In the genomic region with DNA sequence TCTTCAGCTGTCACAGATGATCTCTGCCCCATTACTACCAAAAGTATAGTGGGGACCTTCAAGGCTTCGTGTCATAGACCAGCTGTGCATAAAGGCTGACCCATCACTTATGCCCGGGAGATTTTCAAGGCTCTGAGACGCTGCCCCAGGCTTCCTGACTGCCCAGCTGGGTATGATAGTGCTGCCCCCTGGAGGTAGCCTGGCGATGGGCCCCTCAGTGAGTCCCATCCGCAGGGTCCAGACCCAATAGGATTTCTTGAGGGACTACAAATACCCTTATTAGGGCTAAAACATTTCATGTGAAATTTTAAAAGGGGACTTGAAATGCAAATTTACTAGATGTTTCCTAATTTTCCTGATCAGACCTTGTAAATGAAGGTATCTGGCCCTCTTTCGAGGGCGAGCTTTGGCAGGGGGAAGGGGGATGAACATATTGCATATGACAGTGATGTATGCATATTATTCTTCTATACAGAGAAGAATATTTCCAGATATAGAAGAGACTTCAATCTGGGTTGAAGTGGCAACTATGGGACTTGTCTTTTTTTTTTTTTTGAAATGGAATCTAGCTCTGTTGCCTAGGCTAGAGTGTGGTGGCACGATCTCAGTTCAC, we compare ENCODE assay signal across 8 cellular contexts. TPM values are rescaled to one million over a fixed set of nuclear protein-coding genes. Genes with fewer than 3 reads are reported as not detected.
DNase-seq lines count a peak whose midpoint lies in the region; ATAC-seq and TF ChIP-seq lines count a peak whose summit lies in the region.

No MANE protein-coding gene starts in this region.

- H3K4me3 ChIP-seq in AG09309 (ENCODE audit: control insufficient read depth, low read depth, low read length), result no peak overlapping the region
- no peak overlapping the region for H3K4me3 ChIP-seq in neutrophil (ENCODE audit: low read depth in 1 of 2, low read length in 1 of 2)

- peaks cover 2% of the 10 kb centered on the region; the same call in 1 of the 2 replicates for H3K4me1 Mint-ChIP-seq in WTC11
- no peaks in the 10 kb centered on the region for H3K4me1 Mint-ChIP-seq in chondrocyte (ENCODE audit: low read depth)

- H3K4me1 ChIP-seq in neutrophil (ENCODE audit: control insufficient read depth in 1 of 2, insufficient read depth in 1 of 2, low read depth in 1 of 2, low read length in 1 of 2), result no peaks in the 10 kb centered on the region

- peak; percentile 63 for ATAC-seq in WTC11
- ATAC-seq in HG02938 (IDR thresholded peaks at IDR 0.05; ENCODE audit: unreplicated experiment), result no peak
- no peak for ATAC-seq in GM19035 (IDR thresholded peaks at IDR 0.05; ENCODE audit: unreplicated experiment)

- CTCF ChIA-PET in HEK293T (lab: Yijun Ruan, JAX) (interaction anchor here (0.6 to 2.1 kb wide), 12 partner anchors 9 to 453 kb away, joined by 3 to 11 read pairs (median 3); partner anchors contain the start of gene PIGR), WTC11 (lab: Charles Lee) (interaction anchor here (0.8 to 4.1 kb wide), 11 partner anchors 8 to 302 kb away, joined by 3 to 53 read pairs (median 9); partner anchors contain the start of gene FCMR)

- TF ChIP-seq CTCF in AG09309 (IDR thresholded peaks at IDR 0.05; ENCODE audit: control insufficient read depth, insufficient read depth, low read depth, low read length, missing control alignments) (peak; percentile 54), WTC11 (IDR thresholded peaks at IDR 0.05) (peak; percentile 64), chondrocyte (IDR thresholded peaks at IDR 0.05) (peak; percentile 64), neutrophil (IDR thresholded peaks at IDR 0.05) (peak; percentile 70)

- no peaks in the 10 kb centered on the region; the same call in 1 of the 2 replicates for H3K27me3 Mint-ChIP-seq in WTC11 (ENCODE audit: low read depth)
- H3K27me3 Mint-ChIP-seq in chondrocyte (ENCODE audit: low read depth), result peaks cover 4% of the 10 kb centered on the region

- peaks cover 10% of the 10 kb centered on the region for H3K27me3 ChIP-seq in neutrophil

- H3K9me3 Mint-ChIP-seq in WTC11 (no peaks in the 10 kb centered on the region), chondrocyte (ENCODE audit: low read depth) (no peaks in the 10 kb centered on the region)

- H3K36me3 ChIP-seq in neutrophil, result no peaks in the 10 kb centered on the region

- no peak for DNase-seq in AG09309 (ENCODE audit: low read depth)
- peak; percentile 78 for DNase-seq in HEK293T (ENCODE audit: extremely low spot score)
- peak; percentile 85 for DNase-seq in WTC11 (ENCODE audit: low spot score)
- no peak for DNase-seq in chondrocyte (ENCODE audit: low spot score)
- DNase-seq in midbrain (lab: John Stamatoyannopoulos, UW), result no peak

- H3K9me3 ChIP-seq in neutrophil, result no peaks in the 10 kb centered on the region

- H3K4me3 Mint-ChIP-seq in WTC11 (no peak overlapping the region), chondrocyte (ENCODE audit: unreplicated experiment) (no peak overlapping the region)

- H3K36me3 Mint-ChIP-seq in WTC11, result no peaks in the 10 kb centered on the region
- H3K36me3 Mint-ChIP-seq in chondrocyte (ENCODE audit: low read depth), result no peaks in the 10 kb centered on the region

- H3K27ac Mint-ChIP-seq in WTC11 (no peak overlapping the region), chondrocyte (ENCODE audit: unreplicated experiment) (no peak overlapping the region)

- H3K27ac ChIP-seq in neutrophil, result no peak overlapping the region

- POLR2A ChIA-PET in HEK293T (lab: Yijun Ruan, JAX) (interaction anchor here (0.6 kb wide), 1 partner anchor 431 kb away, joined by 3 read pairs; no protein-coding TSS in a partner anchor), WTC11 (lab: Charles Lee) (no interaction called here)

TF ChIP-seq in HEK293T, 16 proteins besides CTCF, POLR2A, EP300 and RAD21:
- TF ChIP-seq FOXA1 (IDR thresholded peaks at IDR 0.05), result no peak
- no peak for TF ChIP-seq FOXM1 (IDR thresholded peaks at IDR 0.05; ENCODE audit: borderline replicate concordance)
- no peak for TF ChIP-seq LEF1 (IDR thresholded peaks at IDR 0.05; ENCODE audit: borderline replicate concordance)
- TF ChIP-seq BHLHE40 (IDR thresholded peaks at IDR 0.05; ENCODE audit: borderline replicate concordance), result no peak

TF ChIP-seq in WTC11, 78 proteins besides CTCF, POLR2A, EP300 and RAD21:
- TF ChIP-seq PRRX2 (CRISPR knock-in tag; IDR thresholded peaks at IDR 0.05) (no peak), MYBL2 (CRISPR knock-in tag; IDR thresholded peaks at IDR 0.05) (no peak), ESRRA (CRISPR knock-in tag; IDR thresholded peaks at IDR 0.05; ENCODE audit: borderline replicate concordance) (no peak), ZNF396 (CRISPR knock-in tag; IDR thresholded peaks at IDR 0.05; ENCODE audit: borderline replicate concordance) (no peak), TCF7 (CRISPR knock-in tag; IDR thresholded peaks at IDR 0.05; ENCODE audit: low read depth) (no peak), JUN (CRISPR knock-in tag; IDR thresholded peaks at IDR 0.05) (no peak), ETV6 (CRISPR knock-in tag; IDR thresholded peaks at IDR 0.05) (no peak), ZNF416 (CRISPR knock-in tag; IDR thresholded peaks at IDR 0.05) (no peak), FOXP1 (CRISPR knock-in tag; IDR thresholded peaks at IDR 0.05; ENCODE audit: borderline replicate concordance) (no peak), ZNF232 (CRISPR knock-in tag; IDR thresholded peaks at IDR 0.05) (no peak), HMGA2 (CRISPR knock-in tag; IDR thresholded peaks at IDR 0.05) (no peak), ZNF138 (CRISPR knock-in tag; conservative IDR thresholded peaks at IDR 0.05) (no peak), NR2C2 (CRISPR knock-in tag; IDR thresholded peaks at IDR 0.05) (no peak)
- TF ChIP-seq, protein P1, sequence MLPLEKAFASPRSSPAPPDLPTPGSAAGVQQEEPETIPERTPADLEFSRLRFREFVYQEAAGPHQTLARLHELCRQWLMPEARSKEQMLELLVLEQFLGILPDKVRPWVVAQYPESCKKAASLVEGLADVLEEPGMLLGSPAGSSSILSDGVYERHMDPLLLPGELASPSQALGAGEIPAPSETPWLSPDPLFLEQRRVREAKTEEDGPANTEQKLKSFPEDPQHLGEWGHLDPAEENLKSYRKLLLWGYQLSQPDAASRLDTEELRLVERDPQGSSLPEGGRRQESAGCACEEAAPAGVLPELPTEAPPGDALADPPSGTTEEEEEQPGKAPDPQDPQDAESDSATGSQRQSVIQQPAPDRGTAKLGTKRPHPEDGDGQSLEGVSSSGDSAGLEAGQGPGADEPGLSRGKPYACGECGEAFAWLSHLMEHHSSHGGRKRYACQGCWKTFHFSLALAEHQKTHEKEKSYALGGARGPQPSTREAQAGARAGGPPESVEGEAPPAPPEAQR (CRISPR knock-in tag; IDR thresholded peaks at IDR 0.05), result no peak
- TF ChIP-seq, protein P2, sequence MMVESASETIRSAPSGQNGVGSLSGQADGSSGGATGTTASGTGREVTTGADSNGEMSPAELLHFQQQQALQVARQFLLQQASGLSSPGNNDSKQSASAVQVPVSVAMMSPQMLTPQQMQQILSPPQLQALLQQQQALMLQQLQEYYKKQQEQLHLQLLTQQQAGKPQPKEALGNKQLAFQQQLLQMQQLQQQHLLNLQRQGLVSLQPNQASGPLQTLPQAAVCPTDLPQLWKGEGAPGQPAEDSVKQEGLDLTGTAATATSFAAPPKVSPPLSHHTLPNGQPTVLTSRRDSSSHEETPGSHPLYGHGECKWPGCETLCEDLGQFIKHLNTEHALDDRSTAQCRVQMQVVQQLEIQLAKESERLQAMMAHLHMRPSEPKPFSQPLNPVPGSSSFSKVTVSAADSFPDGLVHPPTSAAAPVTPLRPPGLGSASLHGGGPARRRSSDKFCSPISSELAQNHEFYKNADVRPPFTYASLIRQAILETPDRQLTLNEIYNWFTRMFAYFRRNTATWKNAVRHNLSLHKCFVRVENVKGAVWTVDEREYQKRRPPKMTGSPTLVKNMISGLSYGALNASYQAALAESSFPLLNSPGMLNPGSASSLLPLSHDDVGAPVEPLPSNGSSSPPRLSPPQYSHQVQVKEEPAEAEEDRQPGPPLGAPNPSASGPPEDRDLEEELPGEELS (CRISPR knock-in tag; IDR thresholded peaks at IDR 0.05), result no peak
- TF ChIP-seq, protein P3, sequence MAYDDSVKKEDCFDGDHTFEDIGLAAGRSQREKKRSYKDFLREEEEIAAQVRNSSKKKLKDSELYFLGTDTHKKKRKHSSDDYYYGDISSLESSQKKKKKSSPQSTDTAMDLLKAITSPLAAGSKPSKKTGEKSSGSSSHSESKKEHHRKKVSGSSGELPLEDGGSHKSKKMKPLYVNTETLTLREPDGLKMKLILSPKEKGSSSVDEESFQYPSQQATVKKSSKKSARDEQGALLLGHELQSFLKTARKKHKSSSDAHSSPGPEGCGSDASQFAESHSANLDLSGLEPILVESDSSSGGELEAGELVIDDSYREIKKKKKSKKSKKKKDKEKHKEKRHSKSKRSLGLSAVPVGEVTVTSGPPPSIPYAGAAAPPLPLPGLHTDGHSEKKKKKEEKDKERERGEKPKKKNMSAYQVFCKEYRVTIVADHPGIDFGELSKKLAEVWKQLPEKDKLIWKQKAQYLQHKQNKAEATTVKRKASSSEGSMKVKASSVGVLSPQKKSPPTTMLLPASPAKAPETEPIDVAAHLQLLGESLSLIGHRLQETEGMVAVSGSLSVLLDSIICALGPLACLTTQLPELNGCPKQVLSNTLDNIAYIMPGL (CRISPR knock-in tag; IDR thresholded peaks at IDR 0.05), result no peak
- TF ChIP-seq, protein P4, sequence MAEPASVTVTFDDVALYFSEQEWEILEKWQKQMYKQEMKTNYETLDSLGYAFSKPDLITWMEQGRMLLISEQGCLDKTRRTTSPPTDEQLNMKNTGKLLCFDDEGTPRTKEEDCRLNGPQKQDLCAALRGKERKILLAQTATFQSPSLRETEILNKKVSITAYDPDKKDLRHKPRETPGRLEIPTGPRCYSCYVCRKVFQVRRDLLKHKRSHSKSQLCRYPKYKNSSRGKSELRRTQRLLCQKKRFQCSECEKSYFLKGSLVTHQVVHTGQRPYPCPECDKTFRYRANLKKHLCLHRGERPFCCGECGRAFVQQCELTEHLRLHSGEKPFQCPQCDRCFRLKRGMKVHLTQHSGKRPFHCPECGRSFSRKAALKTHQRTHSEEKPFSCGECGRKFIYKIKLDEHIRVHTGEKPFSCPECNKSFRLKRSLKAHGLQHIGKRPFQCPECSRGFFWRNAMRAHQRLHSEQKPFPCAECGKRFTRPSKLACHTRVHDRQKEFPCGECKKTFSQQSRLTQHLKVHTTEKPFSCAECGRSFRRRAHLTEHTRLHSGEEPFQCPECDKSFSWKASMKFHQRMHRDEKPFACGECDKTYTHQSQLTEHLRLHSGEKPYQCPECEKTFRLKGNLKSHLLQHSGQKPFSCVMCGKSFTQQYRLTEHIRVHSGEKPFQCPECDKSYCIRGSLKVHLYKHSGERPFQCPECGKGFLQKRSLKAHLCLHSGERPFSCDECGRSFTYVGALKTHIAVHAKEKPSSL (CRISPR knock-in tag; conservative IDR thresholded peaks at IDR 0.05), result no peak

RNA-seq across cellular contexts. Expression of gene FCMR, which starts 11.7 kb away (rescaled TPM):
- total RNA-seq in WTC11 (2021) (0.37 to 1.0 TPM (median 0.71 TPM) in 3 replicates), chondrocyte (not detected in 3 replicates)

RNA-seq across cellular contexts. Expression of gene PIGR, which starts 12.8 kb away (rescaled TPM):
- total RNA-seq in WTC11 (2021) (1.8 to 2.2 TPM (median 1.9 TPM) in 3 replicates), chondrocyte (not detected in 3 replicates)

RNA-seq across cellular contexts. Expression of gene IL24, which starts 36.2 kb away (rescaled TPM):
- total RNA-seq in WTC11 (2021) (not detected in 3 replicates), chondrocyte (not detected in 3 replicates)

RNA-seq across cellular contexts. Expression of gene FCAMR, which starts 36.8 kb away (rescaled TPM):
- total RNA-seq in WTC11 (2021), result not detected in 3 replicates
- total RNA-seq in chondrocyte, result not detected in 3 replicates

Comparison
In these comparisons a context has a peak if more than half of its experiments do, and no peak if none do; other contexts are left out.
1. DNase-seq: peak in HEK293T (single experiment) and WTC11 (single experiment); none in AG09309 (single experiment), chondrocyte (single experiment) and midbrain (single experiment).
2. Peak in every context shown above with its lines, with median percentiles within 50 percentile points of each other: CTCF ChIP-seq.